Comparison of ENCODE assay signal across 1 cellular context in the genomic region with DNA sequence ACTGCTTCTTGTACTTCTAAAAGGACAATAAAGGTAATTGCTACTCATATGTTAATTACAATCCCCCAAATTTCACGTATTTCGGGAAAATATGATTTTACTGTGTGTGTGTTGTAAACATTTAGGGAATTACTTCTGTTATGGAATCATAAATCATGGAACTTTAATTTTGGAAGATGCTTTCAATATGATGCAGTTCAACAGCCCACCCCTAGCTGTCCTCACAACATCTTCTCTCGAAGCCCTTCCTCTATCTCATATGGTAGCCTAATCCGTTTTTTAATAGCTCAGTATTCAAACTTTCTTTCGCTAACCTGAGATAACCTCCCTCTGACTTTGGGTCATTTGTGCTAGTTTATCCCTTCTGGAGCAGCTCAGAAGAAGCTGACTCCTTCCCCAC.
TF ChIP-seq lines count a peak whose summit lies in the region.

No MANE protein-coding gene starts in this region.

TF ChIP-seq in SK-N-SH, 30 proteins besides CTCF, POLR2A, EP300 and RAD21 (continued from another document):
- TF ChIP-seq, protein P1, sequence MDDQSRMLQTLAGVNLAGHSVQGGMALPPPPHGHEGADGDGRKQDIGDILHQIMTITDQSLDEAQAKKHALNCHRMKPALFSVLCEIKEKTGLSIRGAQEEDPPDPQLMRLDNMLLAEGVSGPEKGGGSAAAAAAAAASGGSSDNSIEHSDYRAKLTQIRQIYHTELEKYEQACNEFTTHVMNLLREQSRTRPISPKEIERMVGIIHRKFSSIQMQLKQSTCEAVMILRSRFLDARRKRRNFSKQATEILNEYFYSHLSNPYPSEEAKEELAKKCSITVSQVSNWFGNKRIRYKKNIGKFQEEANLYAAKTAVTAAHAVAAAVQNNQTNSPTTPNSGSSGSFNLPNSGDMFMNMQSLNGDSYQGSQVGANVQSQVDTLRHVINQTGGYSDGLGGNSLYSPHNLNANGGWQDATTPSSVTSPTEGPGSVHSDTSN (IDR thresholded peaks at IDR 0.05), result no peak
- TF ChIP-seq RCOR1 (IDR thresholded peaks at IDR 0.05; ENCODE audit: low read length), result no peak
- no peak for TF ChIP-seq TEAD4 (IDR thresholded peaks at IDR 0.05; ENCODE audit: borderline replicate concordance, insufficient read depth)
- no peak for TF ChIP-seq YY1 (IDR thresholded peaks at IDR 0.05; ENCODE audit: low read depth)
- no peak for TF ChIP-seq SMC3 (IDR thresholded peaks at IDR 0.05; ENCODE audit: low read depth, low read length)
- TF ChIP-seq, protein P2, sequence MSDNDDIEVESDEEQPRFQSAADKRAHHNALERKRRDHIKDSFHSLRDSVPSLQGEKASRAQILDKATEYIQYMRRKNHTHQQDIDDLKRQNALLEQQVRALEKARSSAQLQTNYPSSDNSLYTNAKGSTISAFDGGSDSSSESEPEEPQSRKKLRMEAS (IDR thresholded peaks at IDR 0.05; ENCODE audit: low read depth), result no peak
- TF ChIP-seq NRF1 (IDR thresholded peaks at IDR 0.05; ENCODE audit: low read depth, low read length), result no peak
- TF ChIP-seq FOXM1 (IDR thresholded peaks at IDR 0.05; ENCODE audit: low read depth), result no peak
- TF ChIP-seq POLR2AphosphoS5 (IDR thresholded peaks at IDR 0.05; ENCODE audit: low read depth, low read length), result no peak
- TF ChIP-seq, protein P3, sequence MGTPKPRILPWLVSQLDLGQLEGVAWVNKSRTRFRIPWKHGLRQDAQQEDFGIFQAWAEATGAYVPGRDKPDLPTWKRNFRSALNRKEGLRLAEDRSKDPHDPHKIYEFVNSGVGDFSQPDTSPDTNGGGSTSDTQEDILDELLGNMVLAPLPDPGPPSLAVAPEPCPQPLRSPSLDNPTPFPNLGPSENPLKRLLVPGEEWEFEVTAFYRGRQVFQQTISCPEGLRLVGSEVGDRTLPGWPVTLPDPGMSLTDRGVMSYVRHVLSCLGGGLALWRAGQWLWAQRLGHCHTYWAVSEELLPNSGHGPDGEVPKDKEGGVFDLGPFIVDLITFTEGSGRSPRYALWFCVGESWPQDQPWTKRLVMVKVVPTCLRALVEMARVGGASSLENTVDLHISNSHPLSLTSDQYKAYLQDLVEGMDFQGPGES (IDR thresholded peaks at IDR 0.05; ENCODE audit: low read depth, low read length), result no peak
- no peak for TF ChIP-seq MXI1 (IDR thresholded peaks at IDR 0.05; ENCODE audit: low read depth, low read length)
